Comparison of ENCODE assay signal across 9 cellular contexts in genomic region chr1:65165269-65166002, GRCh38. TPM values are rescaled to one million over a fixed set of nuclear protein-coding genes. Genes with fewer than 3 reads are reported as not detected.
DNase-seq lines count a peak whose midpoint lies in the region; ATAC-seq and TF ChIP-seq lines count a peak whose summit lies in the region.
"Had no signal": no experiment of that assay in that cellular context is flagged by ENCODE, and none has a peak within 500 bp of the region (broad histone marks: within the 10 kb centered on the region; RNA-seq: fewer than 3 reads in every experiment).

No MANE protein-coding gene starts in this region.

- peaks cover 22% of the 10 kb centered on the region for H3K4me1 Mint-ChIP-seq in mesothelial cell of epicardium

- H3K9me3 Mint-ChIP-seq in mesothelial cell of epicardium: no peaks in the 10 kb centered on the region

- no peak overlapping the region for H3K27ac Mint-ChIP-seq in mesothelial cell of epicardium

- H3K27me3 Mint-ChIP-seq in mesothelial cell of epicardium (ENCODE audit: low read depth): no peaks in the 10 kb centered on the region

- ATAC-seq in HG03045 (IDR thresholded peaks at IDR 0.05; ENCODE audit: unreplicated experiment): peak; percentile 69

- no peaks in the 10 kb centered on the region for H3K36me3 Mint-ChIP-seq in mesothelial cell of epicardium

- H3K4me3 ChIP-seq in retinal pigment epithelial cell (ENCODE audit: low read length): no peak overlapping the region

- peak; percentile 13 for DNase-seq in NCI-H748 (lab: John Stamatoyannopoulos, UW; ENCODE audit: unreplicated experiment)
- no peak for DNase-seq in NCI-H748 treated with DMSO at 0.1 percent for 48 hours (lab: John Stamatoyannopoulos, UW)
- peak; percentile 96 for DNase-seq in OCI-M1 (lab: John Stamatoyannopoulos, UW)
- peak; percentile 51 for DNase-seq in retinal pigment epithelial cell (ENCODE audit: low read depth)
- DNase-seq in mesothelial cell of epicardium (ENCODE audit: low spot score in 2 of 2, unreplicated experiment in 2 of 2): no peak
- no peak for DNase-seq in stimulated activated CD4-positive, alpha-beta T cell treated with anti-CD3 and anti-CD28 coated beads, Interleukin-2, amount 100 ng/mL, for 24 hours
- no peak for DNase-seq in SHP77 (lab: John Stamatoyannopoulos, UW)
- DNase-seq: NCI-H1930 had no signal

- no peak for TF ChIP-seq CTCF in retinal pigment epithelial cell (conservative IDR thresholded peaks at IDR 0.05; ENCODE audit: low read depth, low read length)
- TF ChIP-seq CTCF in mesothelial cell of epicardium (IDR thresholded peaks at IDR 0.05; ENCODE audit: unreplicated experiment): no peak

- H3K4me3 Mint-ChIP-seq in mesothelial cell of epicardium: no peak overlapping the region

RNA-seq across cellular contexts. Expression of gene AK4, which starts 17.4 kb away (rescaled TPM):
- 18.7 to 20.7 TPM (median 19.2 TPM) in 3 replicates for total RNA-seq in mesothelial cell of epicardium

Comparison
In these comparisons a context has a peak if more than half of its experiments do, and no peak if none do; other contexts are left out.
1. DNase-seq: peak in NCI-H748 (single experiment), OCI-M1 (single experiment) and retinal pigment epithelial cell (single experiment); none in NCI-H748 treated with DMSO at 0.1 percent for 48 hours (single experiment), mesothelial cell of epicardium (0 of 2), stimulated activated CD4-positive, alpha-beta T cell treated with anti-CD3 and anti-CD28 coated beads, Interleukin-2, amount 100 ng/mL, for 24 hours (0 of 2) and SHP77 (0 of 2).